2 cellular contexts compared by ENCODE assay signal in genomic region chr11:128610765-128611617, GRCh38.
TF ChIP-seq lines count a peak whose summit lies in the region.

No MANE protein-coding gene starts in this region.

TF ChIP-seq in liver, 16 proteins besides CTCF, POLR2A, EP300 and RAD21 (continued from another document):
- TF ChIP-seq RXRA (IDR thresholded peaks at IDR 0.05): no peak

TF ChIP-seq in HepG2, 621 proteins besides CTCF, POLR2A, EP300 and RAD21 (continued from another document):
- TF ChIP-seq ZSCAN30 (CRISPR knock-in tag; IDR thresholded peaks at IDR 0.05) (no peak), PHF5A (CRISPR knock-in tag; IDR thresholded peaks at IDR 0.05; ENCODE audit: low read depth, unreplicated experiment) (no peak), GRHL1 (CRISPR knock-in tag; conservative IDR thresholded peaks at IDR 0.05) (no peak), ZNF709 (CRISPR knock-in tag; IDR thresholded peaks at IDR 0.05) (no peak), EZH2 (conservative IDR thresholded peaks at IDR 0.05; ENCODE audit: low read depth, low read length) (no peak), MAFK (conservative IDR thresholded peaks at IDR 0.05 in 1 of 2, IDR thresholded peaks at IDR 0.05 in 1 of 2; ENCODE audit: low read length in 2 of 2) (no peak), NR3C1 (CRISPR knock-in tag; IDR thresholded peaks at IDR 0.05) (no peak), HNF1A (IDR thresholded peaks at IDR 0.05; ENCODE audit: low read depth) (no peak), HNF1A (CRISPR knock-in tag; IDR thresholded peaks at IDR 0.05; ENCODE audit: borderline replicate concordance) (no peak), ZSCAN5A (CRISPR knock-in tag; IDR thresholded peaks at IDR 0.05; ENCODE audit: borderline replicate concordance) (no peak), ZNF251 (CRISPR knock-in tag; IDR thresholded peaks at IDR 0.05) (no peak), MYC (CRISPR knock-in tag; IDR thresholded peaks at IDR 0.05; ENCODE audit: borderline replicate concordance) (no peak), POLR2G (IDR thresholded peaks at IDR 0.05; ENCODE audit: low read depth, low read length) (no peak), IRF9 (CRISPR knock-in tag; IDR thresholded peaks at IDR 0.05; ENCODE audit: borderline replicate concordance) (no peak), NFRKB (IDR thresholded peaks at IDR 0.05) (no peak), TEF (CRISPR knock-in tag; IDR thresholded peaks at IDR 0.05) (no peak), GLI4 (CRISPR knock-in tag; IDR thresholded peaks at IDR 0.05; ENCODE audit: borderline replicate concordance) (no peak)
TF ChIP-seq in HepG2: peak in this region for 0.
